In genomic region chr14:21095430-21096205, GRCh38 we compare ENCODE assay signal across 1 cellular context.
TF ChIP-seq lines count a peak whose summit lies in the region.

No MANE protein-coding gene starts in this region.

TF ChIP-seq in HepG2, 621 proteins besides CTCF, POLR2A, EP300 and RAD21 (continued from another document):
- TF ChIP-seq REST (IDR thresholded peaks at IDR 0.05; ENCODE audit: borderline replicate concordance in 1 of 2, low read depth in 1 of 2, low read length in 2 of 2) (peak in 1 of 2 experiments; percentile 96; a peak in 2 of 4 replicates), MAX (IDR thresholded peaks at IDR 0.05) (no peak), ZEB1 (IDR thresholded peaks at IDR 0.05; ENCODE audit: insufficient replicate concordance, low read depth) (no peak), ELF3 (CRISPR knock-in tag; IDR thresholded peaks at IDR 0.05) (no peak), NR3C1 (CRISPR knock-in tag; IDR thresholded peaks at IDR 0.05) (no peak), TSC22D2 (CRISPR knock-in tag; IDR thresholded peaks at IDR 0.05; ENCODE audit: borderline replicate concordance) (no peak), ZNF747 (CRISPR knock-in tag; IDR thresholded peaks at IDR 0.05; ENCODE audit: borderline replicate concordance) (no peak), SIN3B (IDR thresholded peaks at IDR 0.05; ENCODE audit: low read length) (no peak), CBX2 (IDR thresholded peaks at IDR 0.05; ENCODE audit: low read depth, low read length) (no peak), CBX2 (CRISPR knock-in tag; IDR thresholded peaks at IDR 0.05; ENCODE audit: low read depth) (no peak), TIGD3 (CRISPR knock-in tag; IDR thresholded peaks at IDR 0.05; ENCODE audit: borderline replicate concordance) (no peak), ZNF891 (CRISPR knock-in tag; IDR thresholded peaks at IDR 0.05) (no peak), CSRNP1 (CRISPR knock-in tag; IDR thresholded peaks at IDR 0.05) (no peak), ZKSCAN8 (CRISPR knock-in tag; IDR thresholded peaks at IDR 0.05; ENCODE audit: borderline replicate concordance) (no peak), ZNF430 (CRISPR knock-in tag; IDR thresholded peaks at IDR 0.05) (0 out of 2 replicates have a peak, but pooled peaks have one; percentile 8), SNAPC2 (CRISPR knock-in tag; IDR thresholded peaks at IDR 0.05) (no peak), ZNF207 (IDR thresholded peaks at IDR 0.05; ENCODE audit: borderline replicate concordance) (no peak), SNAPC4 (CRISPR knock-in tag; IDR thresholded peaks at IDR 0.05) (no peak), ZFP91 (CRISPR knock-in tag; IDR thresholded peaks at IDR 0.05; ENCODE audit: borderline replicate concordance) (no peak)
